In the genomic region with DNA sequence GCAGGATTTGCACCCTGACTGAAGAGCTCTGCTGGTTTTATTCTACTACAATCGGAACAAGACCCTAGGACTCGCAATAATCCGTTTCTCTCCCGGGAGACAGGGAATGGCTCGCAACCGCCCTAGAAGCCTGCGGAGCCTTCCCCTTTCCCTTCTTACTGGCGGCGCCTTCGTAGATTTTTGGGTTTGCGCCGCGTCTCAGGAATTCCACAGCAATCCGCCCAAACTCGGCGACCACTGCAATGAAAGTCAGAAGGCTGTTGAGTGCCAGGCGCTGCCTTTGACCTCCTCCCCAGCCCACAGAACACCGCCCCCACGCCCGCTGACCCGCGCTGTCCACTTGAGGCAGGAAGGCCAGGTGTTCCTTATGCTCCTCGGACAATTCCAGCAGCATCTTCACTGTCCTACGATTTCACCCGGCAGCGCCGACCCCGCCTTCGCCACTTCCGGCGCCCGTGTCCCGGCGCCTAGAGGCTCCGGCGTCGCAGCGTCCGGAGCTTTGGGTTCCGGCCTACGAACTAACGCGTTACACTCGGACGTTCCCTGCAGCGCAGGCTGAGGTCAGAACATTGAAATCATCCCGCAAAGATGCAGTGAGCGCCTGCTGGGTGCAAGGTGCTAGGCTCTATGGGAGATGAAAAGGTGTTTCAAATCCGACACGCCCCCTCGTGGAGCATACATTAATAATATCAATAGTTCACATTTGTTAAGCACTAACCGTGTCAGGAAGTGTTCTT, we compare ENCODE assay signal across 1 cellular context.
A peak's percentile ranks its signal among the peaks of the same experiment; 100 is the strongest.
TF ChIP-seq lines count a peak whose summit lies in the region.

A gene (minus strand): TSS at position 439 of the 737 bp plus-strand sequence. CDS start 45 bp downstream, at position 394.

TF ChIP-seq in HepG2, 621 proteins besides CTCF, POLR2A, EP300 and RAD21 (continued from another document and continues in another):
- TF ChIP-seq, protein P1, sequence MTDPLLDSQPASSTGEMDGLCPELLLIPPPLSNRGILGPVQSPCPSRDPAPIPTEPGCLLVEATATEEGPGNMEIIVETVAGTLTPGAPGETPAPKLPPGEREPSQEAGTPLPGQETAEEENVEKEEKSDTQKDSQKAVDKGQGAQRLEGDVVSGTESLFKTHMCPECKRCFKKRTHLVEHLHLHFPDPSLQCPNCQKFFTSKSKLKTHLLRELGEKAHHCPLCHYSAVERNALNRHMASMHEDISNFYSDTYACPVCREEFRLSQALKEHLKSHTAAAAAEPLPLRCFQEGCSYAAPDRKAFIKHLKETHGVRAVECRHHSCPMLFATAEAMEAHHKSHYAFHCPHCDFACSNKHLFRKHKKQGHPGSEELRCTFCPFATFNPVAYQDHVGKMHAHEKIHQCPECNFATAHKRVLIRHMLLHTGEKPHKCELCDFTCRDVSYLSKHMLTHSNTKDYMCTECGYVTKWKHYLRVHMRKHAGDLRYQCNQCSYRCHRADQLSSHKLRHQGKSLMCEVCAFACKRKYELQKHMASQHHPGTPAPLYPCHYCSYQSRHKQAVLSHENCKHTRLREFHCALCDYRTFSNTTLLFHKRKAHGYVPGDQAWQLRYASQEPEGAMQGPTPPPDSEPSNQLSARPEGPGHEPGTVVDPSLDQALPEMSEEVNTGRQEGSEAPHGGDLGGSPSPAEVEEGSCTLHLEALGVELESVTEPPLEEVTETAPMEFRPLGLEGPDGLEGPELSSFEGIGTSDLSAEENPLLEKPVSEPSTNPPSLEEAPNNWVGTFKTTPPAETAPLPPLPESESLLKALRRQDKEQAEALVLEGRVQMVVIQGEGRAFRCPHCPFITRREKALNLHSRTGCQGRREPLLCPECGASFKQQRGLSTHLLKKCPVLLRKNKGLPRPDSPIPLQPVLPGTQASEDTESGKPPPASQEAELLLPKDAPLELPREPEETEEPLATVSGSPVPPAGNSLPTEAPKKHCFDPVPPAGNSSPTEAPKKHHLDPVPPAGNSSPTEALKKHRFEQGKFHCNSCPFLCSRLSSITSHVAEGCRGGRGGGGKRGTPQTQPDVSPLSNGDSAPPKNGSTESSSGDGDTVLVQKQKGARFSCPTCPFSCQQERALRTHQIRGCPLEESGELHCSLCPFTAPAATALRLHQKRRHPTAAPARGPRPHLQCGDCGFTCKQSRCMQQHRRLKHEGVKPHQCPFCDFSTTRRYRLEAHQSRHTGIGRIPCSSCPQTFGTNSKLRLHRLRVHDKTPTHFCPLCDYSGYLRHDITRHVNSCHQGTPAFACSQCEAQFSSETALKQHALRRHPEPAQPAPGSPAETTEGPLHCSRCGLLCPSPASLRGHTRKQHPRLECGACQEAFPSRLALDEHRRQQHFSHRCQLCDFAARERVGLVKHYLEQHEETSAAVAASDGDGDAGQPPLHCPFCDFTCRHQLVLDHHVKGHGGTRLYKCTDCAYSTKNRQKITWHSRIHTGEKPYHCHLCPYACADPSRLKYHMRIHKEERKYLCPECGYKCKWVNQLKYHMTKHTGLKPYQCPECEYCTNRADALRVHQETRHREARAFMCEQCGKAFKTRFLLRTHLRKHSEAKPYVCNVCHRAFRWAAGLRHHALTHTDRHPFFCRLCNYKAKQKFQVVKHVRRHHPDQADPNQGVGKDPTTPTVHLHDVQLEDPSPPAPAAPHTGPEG (CRISPR knock-in tag; IDR thresholded peaks at IDR 0.05) = peak; percentile 61; the same call in 1 of the 2 replicates
- TF ChIP-seq ZMYM4 (CRISPR knock-in tag; IDR thresholded peaks at IDR 0.05) = peak; percentile 100
- peak; percentile 89 for TF ChIP-seq ZNF761 (CRISPR knock-in tag; conservative IDR thresholded peaks at IDR 0.05)
- no peak; the same call in 1 of the 2 replicates for TF ChIP-seq ZFAT (CRISPR knock-in tag; conservative IDR thresholded peaks at IDR 0.05)
- TF ChIP-seq EEA1 (CRISPR knock-in tag; IDR thresholded peaks at IDR 0.05; ENCODE audit: borderline replicate concordance) = no peak
- TF ChIP-seq KAT8 (CRISPR knock-in tag; IDR thresholded peaks at IDR 0.05) = peak; percentile 99
- peak; percentile 90; the same call in 1 of the 2 replicates for TF ChIP-seq ZSCAN9 (CRISPR knock-in tag; IDR thresholded peaks at IDR 0.05; ENCODE audit: borderline replicate concordance)
- TF ChIP-seq ZNF260 (CRISPR knock-in tag; IDR thresholded peaks at IDR 0.05; ENCODE audit: borderline replicate concordance, low read depth) = no peak
- TF ChIP-seq CCDC6 (CRISPR knock-in tag; IDR thresholded peaks at IDR 0.05) = peak; percentile 74; the same call in 1 of the 2 replicates
- no peak for TF ChIP-seq HMGA1 (CRISPR knock-in tag; conservative IDR thresholded peaks at IDR 0.05)
- TF ChIP-seq, protein P2, sequence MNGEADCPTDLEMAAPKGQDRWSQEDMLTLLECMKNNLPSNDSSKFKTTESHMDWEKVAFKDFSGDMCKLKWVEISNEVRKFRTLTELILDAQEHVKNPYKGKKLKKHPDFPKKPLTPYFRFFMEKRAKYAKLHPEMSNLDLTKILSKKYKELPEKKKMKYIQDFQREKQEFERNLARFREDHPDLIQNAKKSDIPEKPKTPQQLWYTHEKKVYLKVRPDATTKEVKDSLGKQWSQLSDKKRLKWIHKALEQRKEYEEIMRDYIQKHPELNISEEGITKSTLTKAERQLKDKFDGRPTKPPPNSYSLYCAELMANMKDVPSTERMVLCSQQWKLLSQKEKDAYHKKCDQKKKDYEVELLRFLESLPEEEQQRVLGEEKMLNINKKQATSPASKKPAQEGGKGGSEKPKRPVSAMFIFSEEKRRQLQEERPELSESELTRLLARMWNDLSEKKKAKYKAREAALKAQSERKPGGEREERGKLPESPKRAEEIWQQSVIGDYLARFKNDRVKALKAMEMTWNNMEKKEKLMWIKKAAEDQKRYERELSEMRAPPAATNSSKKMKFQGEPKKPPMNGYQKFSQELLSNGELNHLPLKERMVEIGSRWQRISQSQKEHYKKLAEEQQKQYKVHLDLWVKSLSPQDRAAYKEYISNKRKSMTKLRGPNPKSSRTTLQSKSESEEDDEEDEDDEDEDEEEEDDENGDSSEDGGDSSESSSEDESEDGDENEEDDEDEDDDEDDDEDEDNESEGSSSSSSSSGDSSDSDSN (CRISPR knock-in tag; IDR thresholded peaks at IDR 0.05) = peak; percentile 94
- no peak for TF ChIP-seq ATAD3A (CRISPR knock-in tag; IDR thresholded peaks at IDR 0.05)
- peak; percentile 86; the same call in 1 of the 2 replicates for TF ChIP-seq ZNF670 (CRISPR knock-in tag; IDR thresholded peaks at IDR 0.05; ENCODE audit: borderline replicate concordance)
- no peak for TF ChIP-seq ZSCAN25 (CRISPR knock-in tag; IDR thresholded peaks at IDR 0.05)
- TF ChIP-seq CEBPG (CRISPR knock-in tag; IDR thresholded peaks at IDR 0.05) = peak; percentile 74
- TF ChIP-seq, protein P3, sequence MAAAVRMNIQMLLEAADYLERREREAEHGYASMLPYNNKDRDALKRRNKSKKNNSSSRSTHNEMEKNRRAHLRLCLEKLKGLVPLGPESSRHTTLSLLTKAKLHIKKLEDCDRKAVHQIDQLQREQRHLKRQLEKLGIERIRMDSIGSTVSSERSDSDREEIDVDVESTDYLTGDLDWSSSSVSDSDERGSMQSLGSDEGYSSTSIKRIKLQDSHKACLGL (CRISPR knock-in tag; IDR thresholded peaks at IDR 0.05) = 0 out of 2 replicates have a peak, but pooled peaks have one; percentile 37
- TF ChIP-seq ARNTL (CRISPR knock-in tag; IDR thresholded peaks at IDR 0.05) = no peak
- TF ChIP-seq ZNF570 (CRISPR knock-in tag; IDR thresholded peaks at IDR 0.05; ENCODE audit: borderline replicate concordance) = no peak
- TF ChIP-seq, protein P4, sequence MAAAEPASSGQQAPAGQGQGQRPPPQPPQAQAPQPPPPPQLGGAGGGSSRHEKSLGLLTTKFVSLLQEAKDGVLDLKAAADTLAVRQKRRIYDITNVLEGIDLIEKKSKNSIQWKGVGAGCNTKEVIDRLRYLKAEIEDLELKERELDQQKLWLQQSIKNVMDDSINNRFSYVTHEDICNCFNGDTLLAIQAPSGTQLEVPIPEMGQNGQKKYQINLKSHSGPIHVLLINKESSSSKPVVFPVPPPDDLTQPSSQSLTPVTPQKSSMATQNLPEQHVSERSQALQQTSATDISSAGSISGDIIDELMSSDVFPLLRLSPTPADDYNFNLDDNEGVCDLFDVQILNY (CRISPR knock-in tag; conservative IDR thresholded peaks at IDR 0.05) = no peak; the same call in 1 of the 2 replicates
- no peak for TF ChIP-seq ZNF234 (CRISPR knock-in tag; conservative IDR thresholded peaks at IDR 0.05)
- TF ChIP-seq JUN (CRISPR knock-in tag; IDR thresholded peaks at IDR 0.05) = no peak
- no peak for TF ChIP-seq ZBTB42 (CRISPR knock-in tag; IDR thresholded peaks at IDR 0.05)
- TF ChIP-seq ZFP36L2 (CRISPR knock-in tag; IDR thresholded peaks at IDR 0.05) = no peak
- TF ChIP-seq ZNF83 (CRISPR knock-in tag; IDR thresholded peaks at IDR 0.05; ENCODE audit: borderline replicate concordance) = peak; percentile 81; the same call in 1 of the 2 replicates
- TF ChIP-seq ERF (CRISPR knock-in tag; IDR thresholded peaks at IDR 0.05) = peak; percentile 94
- peak; percentile 60; the same call in 1 of the 2 replicates for TF ChIP-seq ZNF550 (CRISPR knock-in tag; IDR thresholded peaks at IDR 0.05; ENCODE audit: borderline replicate concordance)
- peak; percentile 55; the same call in 1 of the 2 replicates for TF ChIP-seq HOXD1 (CRISPR knock-in tag; IDR thresholded peaks at IDR 0.05)
- peak; percentile 84 for TF ChIP-seq ZNF124 (CRISPR knock-in tag; IDR thresholded peaks at IDR 0.05)
- TF ChIP-seq NONO (IDR thresholded peaks at IDR 0.05) = no peak
- TF ChIP-seq NONO (CRISPR knock-in tag; conservative IDR thresholded peaks at IDR 0.05) = peak; percentile 99
- no peak; the same call in 1 of the 2 replicates for TF ChIP-seq ZNF225 (CRISPR knock-in tag; IDR thresholded peaks at IDR 0.05)
- 0 out of 2 replicates have a peak, but pooled peaks have one; percentile 41 for TF ChIP-seq NFIC (IDR thresholded peaks at IDR 0.05; ENCODE audit: low read length)
- TF ChIP-seq, protein P5, sequence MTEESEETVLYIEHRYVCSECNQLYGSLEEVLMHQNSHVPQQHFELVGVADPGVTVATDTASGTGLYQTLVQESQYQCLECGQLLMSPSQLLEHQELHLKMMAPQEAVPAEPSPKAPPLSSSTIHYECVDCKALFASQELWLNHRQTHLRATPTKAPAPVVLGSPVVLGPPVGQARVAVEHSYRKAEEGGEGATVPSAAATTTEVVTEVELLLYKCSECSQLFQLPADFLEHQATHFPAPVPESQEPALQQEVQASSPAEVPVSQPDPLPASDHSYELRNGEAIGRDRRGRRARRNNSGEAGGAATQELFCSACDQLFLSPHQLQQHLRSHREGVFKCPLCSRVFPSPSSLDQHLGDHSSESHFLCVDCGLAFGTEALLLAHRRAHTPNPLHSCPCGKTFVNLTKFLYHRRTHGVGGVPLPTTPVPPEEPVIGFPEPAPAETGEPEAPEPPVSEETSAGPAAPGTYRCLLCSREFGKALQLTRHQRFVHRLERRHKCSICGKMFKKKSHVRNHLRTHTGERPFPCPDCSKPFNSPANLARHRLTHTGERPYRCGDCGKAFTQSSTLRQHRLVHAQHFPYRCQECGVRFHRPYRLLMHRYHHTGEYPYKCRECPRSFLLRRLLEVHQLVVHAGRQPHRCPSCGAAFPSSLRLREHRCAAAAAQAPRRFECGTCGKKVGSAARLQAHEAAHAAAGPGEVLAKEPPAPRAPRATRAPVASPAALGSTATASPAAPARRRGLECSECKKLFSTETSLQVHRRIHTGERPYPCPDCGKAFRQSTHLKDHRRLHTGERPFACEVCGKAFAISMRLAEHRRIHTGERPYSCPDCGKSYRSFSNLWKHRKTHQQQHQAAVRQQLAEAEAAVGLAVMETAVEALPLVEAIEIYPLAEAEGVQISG (CRISPR knock-in tag; IDR thresholded peaks at IDR 0.05) = peak; percentile 96
- TF ChIP-seq SALL2 (CRISPR knock-in tag; IDR thresholded peaks at IDR 0.05) = peak; percentile 98
- TF ChIP-seq HES4 (CRISPR knock-in tag; IDR thresholded peaks at IDR 0.05; ENCODE audit: borderline replicate concordance) = peak; percentile 60; the same call in 1 of the 2 replicates
- peak; percentile 48; the same call in 1 of the 2 replicates for TF ChIP-seq SIN3A (IDR thresholded peaks at IDR 0.05; ENCODE audit: borderline replicate concordance, low read depth, low read length)
- peak; percentile 87; the same call in 1 of the 2 replicates for TF ChIP-seq ZNF547 (CRISPR knock-in tag; IDR thresholded peaks at IDR 0.05)
- peak; percentile 83 for TF ChIP-seq ETV5 (CRISPR knock-in tag; IDR thresholded peaks at IDR 0.05; ENCODE audit: borderline replicate concordance)
- TF ChIP-seq, protein P6, sequence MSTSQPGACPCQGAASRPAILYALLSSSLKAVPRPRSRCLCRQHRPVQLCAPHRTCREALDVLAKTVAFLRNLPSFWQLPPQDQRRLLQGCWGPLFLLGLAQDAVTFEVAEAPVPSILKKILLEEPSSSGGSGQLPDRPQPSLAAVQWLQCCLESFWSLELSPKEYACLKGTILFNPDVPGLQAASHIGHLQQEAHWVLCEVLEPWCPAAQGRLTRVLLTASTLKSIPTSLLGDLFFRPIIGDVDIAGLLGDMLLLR (CRISPR knock-in tag; IDR thresholded peaks at IDR 0.05) = peak; percentile 75; the same call in 1 of the 2 replicates
- TF ChIP-seq KLF13 (CRISPR knock-in tag; IDR thresholded peaks at IDR 0.05) = no peak
- peak; percentile 96 for TF ChIP-seq ZNF331 (CRISPR knock-in tag; IDR thresholded peaks at IDR 0.05)
- TF ChIP-seq, protein P7, sequence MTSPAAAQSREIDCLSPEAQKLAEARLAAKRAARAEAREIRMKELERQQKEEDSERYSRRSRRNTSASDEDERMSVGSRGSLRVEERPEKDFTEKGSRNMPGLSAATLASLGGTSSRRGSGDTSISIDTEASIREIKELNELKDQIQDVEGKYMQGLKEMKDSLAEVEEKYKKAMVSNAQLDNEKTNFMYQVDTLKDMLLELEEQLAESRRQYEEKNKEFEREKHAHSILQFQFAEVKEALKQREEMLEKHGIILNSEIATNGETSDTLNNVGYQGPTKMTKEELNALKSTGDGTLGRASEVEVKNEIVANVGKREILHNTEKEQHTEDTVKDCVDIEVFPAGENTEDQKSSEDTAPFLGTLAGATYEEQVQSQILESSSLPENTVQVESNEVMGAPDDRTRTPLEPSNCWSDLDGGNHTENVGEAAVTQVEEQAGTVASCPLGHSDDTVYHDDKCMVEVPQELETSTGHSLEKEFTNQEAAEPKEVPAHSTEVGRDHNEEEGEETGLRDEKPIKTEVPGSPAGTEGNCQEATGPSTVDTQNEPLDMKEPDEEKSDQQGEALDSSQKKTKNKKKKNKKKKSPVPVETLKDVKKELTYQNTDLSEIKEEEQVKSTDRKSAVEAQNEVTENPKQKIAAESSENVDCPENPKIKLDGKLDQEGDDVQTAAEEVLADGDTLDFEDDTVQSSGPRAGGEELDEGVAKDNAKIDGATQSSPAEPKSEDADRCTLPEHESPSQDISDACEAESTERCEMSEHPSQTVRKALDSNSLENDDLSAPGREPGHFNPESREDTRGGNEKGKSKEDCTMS (CRISPR knock-in tag; conservative IDR thresholded peaks at IDR 0.05) = no peak
- no peak for TF ChIP-seq WIZ (CRISPR knock-in tag; IDR thresholded peaks at IDR 0.05)
- no peak for TF ChIP-seq ZBTB1 (CRISPR knock-in tag; IDR thresholded peaks at IDR 0.05; ENCODE audit: borderline replicate concordance)
- TF ChIP-seq, protein P8, sequence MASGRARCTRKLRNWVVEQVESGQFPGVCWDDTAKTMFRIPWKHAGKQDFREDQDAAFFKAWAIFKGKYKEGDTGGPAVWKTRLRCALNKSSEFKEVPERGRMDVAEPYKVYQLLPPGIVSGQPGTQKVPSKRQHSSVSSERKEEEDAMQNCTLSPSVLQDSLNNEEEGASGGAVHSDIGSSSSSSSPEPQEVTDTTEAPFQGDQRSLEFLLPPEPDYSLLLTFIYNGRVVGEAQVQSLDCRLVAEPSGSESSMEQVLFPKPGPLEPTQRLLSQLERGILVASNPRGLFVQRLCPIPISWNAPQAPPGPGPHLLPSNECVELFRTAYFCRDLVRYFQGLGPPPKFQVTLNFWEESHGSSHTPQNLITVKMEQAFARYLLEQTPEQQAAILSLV (CRISPR knock-in tag; IDR thresholded peaks at IDR 0.05; ENCODE audit: borderline replicate concordance) = peak; percentile 87; the same call in 1 of the 2 replicates
